Comparison of ENCODE assay signal across 28 cellular contexts in the genomic region with DNA sequence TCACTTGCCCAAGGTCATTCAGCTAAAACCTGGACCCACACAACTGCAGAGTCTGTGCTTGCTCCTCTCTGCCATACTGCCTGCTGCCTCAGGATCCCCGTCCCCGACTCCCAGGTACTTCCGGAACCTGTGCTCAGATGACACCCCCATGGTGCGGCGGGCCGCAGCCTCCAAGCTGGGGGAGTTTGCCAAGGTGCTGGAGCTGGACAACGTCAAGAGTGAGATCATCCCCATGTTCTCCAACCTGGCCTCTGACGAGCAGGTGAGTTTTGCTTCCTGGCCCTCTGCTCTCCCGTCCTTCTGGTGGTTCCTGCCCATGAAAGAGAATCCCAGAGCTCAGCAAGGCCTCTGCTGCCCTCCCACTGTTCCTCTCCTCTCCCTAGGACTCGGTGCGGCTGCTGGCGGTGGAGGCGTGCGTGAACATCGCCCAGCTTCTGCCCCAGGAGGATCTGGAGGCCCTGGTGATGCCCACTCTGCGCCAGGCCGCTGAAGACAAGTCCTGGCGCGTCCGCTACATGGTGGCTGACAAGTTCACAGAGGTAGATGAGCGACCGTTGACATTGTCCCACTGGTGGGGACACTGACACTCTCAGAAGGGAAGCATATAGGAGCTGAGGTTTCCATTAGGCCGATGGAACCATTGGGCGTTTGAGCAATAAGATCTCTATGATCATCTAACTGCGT. TPM values are rescaled to one million over a fixed set of nuclear protein-coding genes. Genes with fewer than 3 reads are reported as not detected.
DNase-seq lines count a peak whose midpoint lies in the region; ATAC-seq and TF ChIP-seq lines count a peak whose summit lies in the region.
"Had no signal": no experiment of that assay in that cellular context is flagged by ENCODE, and none has a peak within 500 bp of the region (broad histone marks: within the 10 kb centered on the region; RNA-seq: fewer than 3 reads in every experiment).

No MANE protein-coding gene starts in this region.

- H3K27me3 Mint-ChIP-seq in activated naive CD8-positive, alpha-beta T cell: no peaks in the 10 kb centered on the region
- H3K27me3 Mint-ChIP-seq in activated naive CD8-positive, alpha-beta T cell treated with anti-CD3 and anti-CD28 coated beads, Interleukin-2, amount 50 U/mL, for 24 hours: no peaks in the 10 kb centered on the region
- H3K27me3 Mint-ChIP-seq in endothelial cell (ENCODE audit: unreplicated experiment): peaks cover 3% of the 10 kb centered on the region
- H3K27me3 Mint-ChIP-seq in stimulated activated naive B cell treated with anti-CD40 and anti-IgM and Interleukin-4, amounts not matched to agents 10 μg/mL and 1 μg/mL and 100 μg/mL, for 72 hours: no peaks in the 10 kb centered on the region
- H3K27me3 Mint-ChIP-seq: activated naive CD4-positive, alpha-beta T cell treated with anti-CD3 and anti-CD28 coated beads, Interleukin-2, amount 10 ng/mL, durations not matched to agents 7 days and 5 days had no signal

- CTCF ChIA-PET in RWPE1 (lab: Yijun Ruan, JAX): no interaction called here

- peak overlapping the region; percentile 29 for H3K27ac ChIP-seq in RWPE1
- H3K27ac ChIP-seq: esophagus muscularis mucosa, foreskin keratinocyte, heart right ventricle, Peyer's patch, tibial nerve had no signal

- no peak for DNase-seq in activated naive CD8-positive, alpha-beta T cell treated with anti-CD3 and anti-CD28 coated beads, Interleukin-2, amount 50 U/mL, for 24 hours
- DNase-seq in RWPE1 (ENCODE audit: low spot score): no peak
- DNase-seq in endothelial cell (ENCODE audit: low spot score): no peak
- no peak for DNase-seq in stimulated activated naive B cell treated with anti-CD40 and anti-IgM and Interleukin-4, amounts not matched to agents 10 μg/mL and 1 μg/mL and 100 μg/mL, for 72 hours
- DNase-seq: activated CD4-positive, CD25-positive, alpha-beta regulatory T cell treated with anti-CD3 and anti-CD28 coated beads, Interleukin-2, amount 50 U/mL, for 72 hours; activated naive CD4-positive, alpha-beta T cell treated with anti-CD3 and anti-CD28 coated beads, Interleukin-2, amount 10 ng/mL, durations not matched to agents 7 days and 5 days; C1 segment of cervical spinal cord; caudate nucleus; cortex of kidney; foreskin keratinocyte; heart right ventricle; KG1; MM.1S; NCI-H1436; NCI-H2081 treated with DMSO at 0.1 percent for 48 hours; NCI-H345; NCI-H748 treated with DMSO at 0.1 percent for 48 hours; Peyer's patch; stimulated activated CD4-positive, alpha-beta T cell treated with anti-CD3 and anti-CD28 coated beads, Interleukin-4, amount 100 ng/mL, for 4 hours; stimulated activated naive CD4-positive, alpha-beta T cell treated with Interleukin-2 at 50 U/mL for 16 hours; T-helper 1 cell had no signal

- peaks cover 2% of the 10 kb centered on the region for H3K36me3 Mint-ChIP-seq in activated naive CD8-positive, alpha-beta T cell
- H3K36me3 Mint-ChIP-seq in activated naive CD8-positive, alpha-beta T cell treated with anti-CD3 and anti-CD28 coated beads, Interleukin-2, amount 50 U/mL, for 24 hours (ENCODE audit: low read depth): peaks cover 54% of the 10 kb centered on the region
- H3K36me3 Mint-ChIP-seq in endothelial cell (ENCODE audit: low read depth, unreplicated experiment): peaks cover 51% of the 10 kb centered on the region
- H3K36me3 Mint-ChIP-seq in stimulated activated naive B cell treated with anti-CD40 and anti-IgM and Interleukin-4, amounts not matched to agents 10 μg/mL and 1 μg/mL and 100 μg/mL, for 72 hours: peaks cover 51 to 61% of the 10 kb centered on the region in 2 donors

- H3K27ac Mint-ChIP-seq in activated naive CD8-positive, alpha-beta T cell: peak overlapping the region; percentile 61
- H3K27ac Mint-ChIP-seq in activated naive CD8-positive, alpha-beta T cell treated with anti-CD3 and anti-CD28 coated beads, Interleukin-2, amount 50 U/mL, for 24 hours: no peak overlapping the region
- peak overlapping the region; percentile 31 for H3K27ac Mint-ChIP-seq in endothelial cell (ENCODE audit: unreplicated experiment)
- H3K27ac Mint-ChIP-seq in stimulated activated naive B cell treated with anti-CD40 and anti-IgM and Interleukin-4, amounts not matched to agents 10 μg/mL and 1 μg/mL and 100 μg/mL, for 72 hours: peak overlapping the region; percentile 14
- H3K27ac Mint-ChIP-seq: activated naive CD4-positive, alpha-beta T cell treated with anti-CD3 and anti-CD28 coated beads, Interleukin-2, amount 10 ng/mL, durations not matched to agents 7 days and 5 days had no signal

- H3K4me1 Mint-ChIP-seq in activated naive CD8-positive, alpha-beta T cell (ENCODE audit: low read depth): peaks cover 7% of the 10 kb centered on the region
- no peaks in the 10 kb centered on the region for H3K4me1 Mint-ChIP-seq in activated naive CD8-positive, alpha-beta T cell treated with anti-CD3 and anti-CD28 coated beads, Interleukin-2, amount 50 U/mL, for 24 hours
- H3K4me1 Mint-ChIP-seq in endothelial cell (ENCODE audit: unreplicated experiment): no peaks in the 10 kb centered on the region
- peaks cover 0 to 7% of the 10 kb centered on the region in 2 donors for H3K4me1 Mint-ChIP-seq in stimulated activated naive B cell treated with anti-CD40 and anti-IgM and Interleukin-4, amounts not matched to agents 10 μg/mL and 1 μg/mL and 100 μg/mL, for 72 hours
- H3K4me1 Mint-ChIP-seq: activated naive CD4-positive, alpha-beta T cell treated with anti-CD3 and anti-CD28 coated beads, Interleukin-2, amount 10 ng/mL, durations not matched to agents 7 days and 5 days had no signal

- H3K4me3 Mint-ChIP-seq in activated naive CD8-positive, alpha-beta T cell: no peak overlapping the region
- H3K4me3 Mint-ChIP-seq in activated naive CD8-positive, alpha-beta T cell treated with anti-CD3 and anti-CD28 coated beads, Interleukin-2, amount 50 U/mL, for 24 hours: no peak overlapping the region
- peak overlapping the region; percentile 67 for H3K4me3 Mint-ChIP-seq in endothelial cell (ENCODE audit: unreplicated experiment)
- H3K4me3 Mint-ChIP-seq in stimulated activated naive B cell treated with anti-CD40 and anti-IgM and Interleukin-4, amounts not matched to agents 10 μg/mL and 1 μg/mL and 100 μg/mL, for 72 hours: peak overlapping the region in 1 of 2 donors; percentile 39
- H3K4me3 Mint-ChIP-seq: activated naive CD4-positive, alpha-beta T cell treated with anti-CD3 and anti-CD28 coated beads, Interleukin-2, amount 10 ng/mL, durations not matched to agents 7 days and 5 days had no signal

- TF ChIP-seq CTCF in RWPE1 (conservative IDR thresholded peaks at IDR 0.05; ENCODE audit: low read depth) (no peak), endothelial cell (IDR thresholded peaks at IDR 0.05; ENCODE audit: unreplicated experiment) (no peak)

- no peak for ATAC-seq in activated naive CD8-positive, alpha-beta T cell treated with anti-CD3 and anti-CD28 coated beads, Interleukin-2, amount 50 U/mL, for 24 hours
- ATAC-seq in stimulated activated naive B cell treated with anti-CD40 and anti-IgM and Interleukin-4, amounts not matched to agents 10 μg/mL and 1 μg/mL and 100 μg/mL, for 72 hours (replicated peaks): no peak
- no peak for ATAC-seq in HG03460 (IDR thresholded peaks at IDR 0.05; ENCODE audit: unreplicated experiment)
- ATAC-seq in HG02798 (IDR thresholded peaks at IDR 0.05; ENCODE audit: poor library complexity, unreplicated experiment): no peak
- ATAC-seq: foreskin keratinocyte, HCT116, heart right ventricle, sciatic nerve had no signal

- H3K9me3 Mint-ChIP-seq in activated naive CD8-positive, alpha-beta T cell (ENCODE audit: low read depth): no peaks in the 10 kb centered on the region
- no peaks in the 10 kb centered on the region for H3K9me3 Mint-ChIP-seq in activated naive CD8-positive, alpha-beta T cell treated with anti-CD3 and anti-CD28 coated beads, Interleukin-2, amount 50 U/mL, for 24 hours
- H3K9me3 Mint-ChIP-seq in endothelial cell (ENCODE audit: unreplicated experiment): no peaks in the 10 kb centered on the region
- no peaks in the 10 kb centered on the region for H3K9me3 Mint-ChIP-seq in stimulated activated naive B cell treated with anti-CD40 and anti-IgM and Interleukin-4, amounts not matched to agents 10 μg/mL and 1 μg/mL and 100 μg/mL, for 72 hours
- H3K9me3 Mint-ChIP-seq: activated naive CD4-positive, alpha-beta T cell treated with anti-CD3 and anti-CD28 coated beads, Interleukin-2, amount 10 ng/mL, durations not matched to agents 7 days and 5 days had no signal

- POLR2A ChIA-PET in RWPE1 (lab: Yijun Ruan, JAX; ENCODE audit: low non-redundant PET): no interaction called here

RNA-seq across cellular contexts. Expression of a gene that starts 22.9 kb away (rescaled TPM):
- total RNA-seq in endothelial cell (ENCODE audit: unreplicated experiment): 302 TPM

RNA-seq across cellular contexts. Expression of a gene that starts 41.3 kb away (rescaled TPM):
- 15.4 TPM for total RNA-seq in endothelial cell (ENCODE audit: unreplicated experiment)

RNA-seq across cellular contexts. Expression of a gene that starts 56.7 kb away (rescaled TPM):
- total RNA-seq in endothelial cell (ENCODE audit: unreplicated experiment): 16.4 TPM
